ENCODE assay signal across 9 cellular contexts in genomic region chr11:74950374-74950969, GRCh38. TPM values are rescaled to one million over a fixed set of nuclear protein-coding genes. Genes with fewer than 3 reads are reported as not detected.
DNase-seq lines count a peak whose midpoint lies in the region; ATAC-seq, FAIRE-seq and TF ChIP-seq lines count a peak whose summit lies in the region.
"Had no signal": no experiment of that assay in that cellular context is flagged by ENCODE, and none has a peak within 500 bp of the region (broad histone marks: within the 10 kb centered on the region; RNA-seq: fewer than 3 reads in every experiment).

No MANE protein-coding gene starts in this region.

- peaks cover 22% of the 10 kb centered on the region for H3K4me1 ChIP-seq in CD8-positive, alpha-beta memory T cell (ENCODE audit: insufficient read depth, low read length)
- peaks cover 18% of the 10 kb centered on the region for H3K4me1 ChIP-seq in osteoblast (ENCODE audit: insufficient read depth, low read length)

- H4K20me1 ChIP-seq in osteoblast (ENCODE audit: insufficient read depth, low read length) = peaks cover 43% of the 10 kb centered on the region

- H3K27ac ChIP-seq in CD8-positive, alpha-beta memory T cell (ENCODE audit: low read depth, low read length) = peak overlapping the region; percentile 91
- H3K27ac ChIP-seq in osteoblast (ENCODE audit: low read depth, low read length) = peak overlapping the region; percentile 96

- H3K27ac Mint-ChIP-seq in CD8-positive, alpha-beta memory T cell = peak overlapping the region; percentile 88 to 100 (median 98)
- peak overlapping the region; percentile 95 for H3K27ac Mint-ChIP-seq in effector memory CD8-positive, alpha-beta T cell

- CTCF ChIA-PET in CD8-positive, alpha-beta memory T cell (lab: Charles Lee) = no interaction called here

- peak overlapping the region; percentile 84 for H3K4me2 ChIP-seq in osteoblast (ENCODE audit: insufficient read depth, low read length)

- no peaks in the 10 kb centered on the region for H3K9me3 ChIP-seq in CD8-positive, alpha-beta memory T cell (ENCODE audit: low read length)
- H3K9me3 ChIP-seq in MG63 (no peaks in the 10 kb centered on the region), osteoblast (ENCODE audit: low read depth, low read length) (no peaks in the 10 kb centered on the region)
- H3K9me3 ChIP-seq: neutrophil had no signal

- H3K27me3 ChIP-seq in CD8-positive, alpha-beta memory T cell (ENCODE audit: insufficient read depth, low read length, poor library complexity, severe bottlenecking) = no peaks in the 10 kb centered on the region
- H3K27me3 ChIP-seq in MG63 (no peaks in the 10 kb centered on the region), osteoblast (ENCODE audit: insufficient read depth, low read length) (no peaks in the 10 kb centered on the region)
- H3K27me3 ChIP-seq: neutrophil had no signal

- H3K36me3 Mint-ChIP-seq in CD8-positive, alpha-beta memory T cell = peaks cover 0 to 62% (median 10%) of the 10 kb centered on the region in 3 donors
- H3K36me3 Mint-ChIP-seq in effector memory CD8-positive, alpha-beta T cell (ENCODE audit: insufficient read depth) = peaks cover 27% of the 10 kb centered on the region

- peak overlapping the region; percentile 89 for H3K4me3 ChIP-seq in CD8-positive, alpha-beta memory T cell (ENCODE audit: low read length)
- H3K4me3 ChIP-seq in MG63 (peak overlapping the region; percentile 92), osteoblast (ENCODE audit: insufficient read depth, low read length) (peak overlapping the region; percentile 85)

- no peak overlapping the region for H2AFZ ChIP-seq in osteoblast (ENCODE audit: low read length)

- H3K36me3 ChIP-seq in CD8-positive, alpha-beta memory T cell (ENCODE audit: insufficient read depth, low read length) = no peaks in the 10 kb centered on the region
- H3K36me3 ChIP-seq in MG63 (peaks cover 35% of the 10 kb centered on the region), osteoblast (ENCODE audit: insufficient read depth, low read length) (peaks cover 9% of the 10 kb centered on the region)

- H3K79me2 ChIP-seq in osteoblast (ENCODE audit: insufficient read depth, low read length) = peaks cover 77% of the 10 kb centered on the region

- no peak for ATAC-seq in effector memory CD8-positive, alpha-beta T cell (replicated peaks)
- ATAC-seq in HG03354 (IDR thresholded peaks at IDR 0.05; ENCODE audit: poor library complexity, severe bottlenecking, unreplicated experiment) = no peak
- no peak for ATAC-seq in left lobe of liver
- no peak for ATAC-seq in HG02973 (IDR thresholded peaks at IDR 0.05; ENCODE audit: unreplicated experiment)

- POLR2A ChIA-PET in CD8-positive, alpha-beta memory T cell (lab: Charles Lee) = no interaction called here

- no peaks in the 10 kb centered on the region for H3K9me3 Mint-ChIP-seq in CD8-positive, alpha-beta memory T cell
- H3K9me3 Mint-ChIP-seq in effector memory CD8-positive, alpha-beta T cell = no peaks in the 10 kb centered on the region

- TF ChIP-seq CTCF in osteoblast (IDR thresholded peaks at IDR 0.05; ENCODE audit: extremely low read depth, low read depth, low read length) = no peak

- no peaks in the 10 kb centered on the region for H3K27me3 Mint-ChIP-seq in CD8-positive, alpha-beta memory T cell
- H3K27me3 Mint-ChIP-seq in effector memory CD8-positive, alpha-beta T cell = no peaks in the 10 kb centered on the region

- H3K4me1 Mint-ChIP-seq in CD8-positive, alpha-beta memory T cell = peaks cover 57 to 90% (median 90%) of the 10 kb centered on the region in 3 donors
- peaks cover 35 to 51% of the 10 kb centered on the region in 2 donors for H3K4me1 Mint-ChIP-seq in effector memory CD8-positive, alpha-beta T cell (ENCODE audit: low read depth in 2 of 2)

- FAIRE-seq in RCC 7860 (lab: Jason Lieb, UNC) = no peak

- peak overlapping the region; percentile 95 to 98 (median 96) for H3K4me3 Mint-ChIP-seq in CD8-positive, alpha-beta memory T cell
- peak overlapping the region; percentile 87 to 90 for H3K4me3 Mint-ChIP-seq in effector memory CD8-positive, alpha-beta T cell

- no peak for DNase-seq in CD8-positive, alpha-beta memory T cell
- DNase-seq in MG63 = no peak
- no peak for DNase-seq in effector memory CD8-positive, alpha-beta T cell
- DNase-seq in osteoblast (ENCODE audit: insufficient read length, low spot score, missing footprints) = no peak
- no peak for DNase-seq in left lobe of liver (ENCODE audit: low spot score)
- no peak for DNase-seq in RCC 7860 (ENCODE audit: low spot score)

RNA-seq across cellular contexts. Expression of gene SPCS2, which starts 1.4 kb away (rescaled TPM):
- 100 to 1,000 TPM; 150 to 151 TPM for total RNA-seq in CD8-positive, alpha-beta memory T cell
- polyA plus RNA-seq in CD8-positive, alpha-beta memory T cell = 273 TPM
- total RNA-seq in MG63 (2014; rRNA removed; shearing (Covaris generic); ENCODE audit: low replicate concordance) = 15.6 and 17.1 TPM in 2 replicates
- total RNA-seq in osteoblast = 10.9 and 43.9 TPM in 2 replicates
- total RNA-seq in left lobe of liver = 104 TPM

RNA-seq across cellular contexts. Expression of gene XRRA1, which starts 1.6 kb away (rescaled TPM):
- total RNA-seq in CD8-positive, alpha-beta memory T cell = 10 to 100 TPM; 28.4 to 32.9 TPM
- polyA plus RNA-seq in CD8-positive, alpha-beta memory T cell = 7.1 TPM
- total RNA-seq in MG63 (2014; rRNA removed; shearing (Covaris generic); ENCODE audit: low replicate concordance) = 1.1 and 64.7 TPM in 2 replicates
- total RNA-seq in osteoblast (8.0 and 9.8 TPM in 2 replicates), left lobe of liver (12.2 TPM)

RNA-seq across cellular contexts. Expression of gene NEU3, which starts 38.3 kb away (rescaled TPM):
- 10 to 100 TPM; 12.7 TPM for total RNA-seq in CD8-positive, alpha-beta memory T cell
- polyA plus RNA-seq in CD8-positive, alpha-beta memory T cell = 2.1 TPM
- 4.9 and 10.9 TPM in 2 replicates for total RNA-seq in MG63 (2014; rRNA removed; shearing (Covaris generic); ENCODE audit: low replicate concordance)
- total RNA-seq in osteoblast = 6.9 and 8.3 TPM in 2 replicates
- total RNA-seq in left lobe of liver = 9.2 TPM
